ENCODE assay signal across 1 cellular context in genomic region chr10:79130255-79130654, GRCh38.
TF ChIP-seq lines count a peak whose summit lies in the region.

No MANE protein-coding gene starts in this region.

TF ChIP-seq in WTC11, 78 proteins besides CTCF, POLR2A, EP300 and RAD21 (continued from another document):
- TF ChIP-seq ATF2 (CRISPR knock-in tag; IDR thresholded peaks at IDR 0.05; ENCODE audit: borderline replicate concordance, low read depth) (no peak), CDX4 (CRISPR knock-in tag; IDR thresholded peaks at IDR 0.05; ENCODE audit: borderline replicate concordance) (no peak)
